26 cellular contexts compared by ENCODE assay signal in genomic region chr5:149711338-149711737, GRCh38.
"Had no signal": no experiment of that assay in that cellular context is flagged by ENCODE, and none has a peak within 500 bp of the region (broad histone marks: within the 10 kb centered on the region; RNA-seq: fewer than 3 reads in every experiment).

No MANE protein-coding gene starts in this region.

- ATAC-seq: body of pancreas, T-cell had no signal

- H3K27ac Mint-ChIP-seq: activated B cell treated with CpG ODN at 0.5 μM for 24 hours; activated CD4-positive, alpha-beta T cell treated with anti-CD3 and anti-CD28 coated beads, Interleukin-2, amount 10 ng/mL, durations not matched to agents 24 days and 14 days; activated naive CD4-positive, alpha-beta T cell treated with anti-CD3 and anti-CD28 coated beads, Interleukin-2, amount 50 U/mL, for 24 hours; T-cell had no signal

- H3K27me3 ChIP-seq: ascending aorta, body of pancreas, Peyer's patch had no signal

- H3K9me3 Mint-ChIP-seq: activated B cell treated with CpG ODN at 0.5 μM for 24 hours; activated CD4-positive, alpha-beta T cell treated with anti-CD3 and anti-CD28 coated beads, Interleukin-2, amount 10 ng/mL, durations not matched to agents 24 days and 14 days; activated naive CD4-positive, alpha-beta T cell treated with anti-CD3 and anti-CD28 coated beads, Interleukin-2, amount 50 U/mL, for 24 hours; central memory CD8-positive, alpha-beta T cell; IgD-negative memory B cell; T-cell had no signal

- H3K4me3 Mint-ChIP-seq: activated B cell treated with CpG ODN at 0.5 μM for 24 hours; activated CD4-positive, alpha-beta T cell treated with anti-CD3 and anti-CD28 coated beads, Interleukin-2, amount 10 ng/mL, durations not matched to agents 24 days and 14 days; activated naive CD4-positive, alpha-beta T cell treated with anti-CD3 and anti-CD28 coated beads, Interleukin-2, amount 50 U/mL, for 24 hours; central memory CD8-positive, alpha-beta T cell; IgD-negative memory B cell; T-cell had no signal

- H3K4me1 Mint-ChIP-seq: activated B cell treated with CpG ODN at 0.5 μM for 24 hours; activated CD4-positive, alpha-beta T cell treated with anti-CD3 and anti-CD28 coated beads, Interleukin-2, amount 10 ng/mL, durations not matched to agents 24 days and 14 days; activated naive CD4-positive, alpha-beta T cell treated with anti-CD3 and anti-CD28 coated beads, Interleukin-2, amount 50 U/mL, for 24 hours; central memory CD8-positive, alpha-beta T cell; IgD-negative memory B cell; T-cell had no signal

- H3K36me3 ChIP-seq: ascending aorta, Peyer's patch had no signal

- H3K9ac ChIP-seq: KMS-11 had no signal

- H3K36me3 Mint-ChIP-seq: activated naive CD4-positive, alpha-beta T cell treated with anti-CD3 and anti-CD28 coated beads, Interleukin-2, amount 50 U/mL, for 24 hours; T-cell had no signal

- H3K27ac ChIP-seq: ascending aorta, body of pancreas, KMS-11, Peyer's patch had no signal

- H3K9me3 ChIP-seq: ascending aorta, body of pancreas, Peyer's patch had no signal

- DNase-seq: activated B cell treated with CpG ODN at 0.5 μM for 24 hours; activated CD4-positive, alpha-beta T cell treated with anti-CD3 and anti-CD28 coated beads for 1 hour; activated CD4-positive, alpha-beta T cell treated with anti-CD3 and anti-CD28 coated beads, Interleukin-2, amount 10 ng/mL, durations not matched to agents 24 days and 14 days; activated CD4-positive, alpha-beta T cell treated with anti-CD3 and anti-CD28 coated beads, Interleukin-2, amount 50 U/mL, for 48 hours; activated effector memory CD4-positive, alpha-beta T cell treated with Interleukin-2 at 50 U/mL for 16 hours; activated naive CD4-positive, alpha-beta T cell; activated T-cell treated with anti-CD3 and anti-CD28 coated beads, Interleukin-2, amount 50 U/mL, for 1 hour; amniotic stem cell; body of pancreas; NCI-H1092; NCI-H1417; NCI-H1930; NCI-H2107; NCI-H510A treated with DMSO at 0.1 percent for 48 hours; Peyer's patch; SIG-M5; T-cell; T-helper 2 cell; T1000 had no signal

- FAIRE-seq: bronchial epithelial cell, TTC549 had no signal

- H3K4me3 ChIP-seq: ascending aorta, body of pancreas, Peyer's patch had no signal

- H3K4me1 ChIP-seq: ascending aorta, Peyer's patch had no signal

- H3K4me2 ChIP-seq: KMS-11 had no signal
